Comparison of ENCODE assay signal across 19 cellular contexts in the genomic region with DNA sequence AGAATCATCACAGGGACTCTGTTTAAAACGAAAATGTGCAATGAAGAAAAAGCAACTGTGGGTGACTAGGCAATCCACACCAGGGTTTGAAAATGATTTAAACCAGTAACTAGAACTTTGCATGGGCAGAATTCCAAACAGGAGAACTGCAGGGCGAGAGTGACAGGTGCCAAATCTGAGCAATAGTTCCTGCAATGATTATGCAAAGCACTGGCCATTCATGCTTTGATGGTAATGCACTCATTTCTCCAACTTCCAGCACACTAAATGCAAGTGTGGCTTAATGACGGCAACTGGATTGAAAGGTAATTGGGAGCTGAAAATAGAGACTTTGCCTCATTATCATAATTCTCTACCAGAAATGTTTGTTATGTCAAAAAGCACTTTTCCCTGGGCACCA.
DNase-seq lines count a peak whose midpoint lies in the region; ATAC-seq and TF ChIP-seq lines count a peak whose summit lies in the region.
"Had no signal": no experiment of that assay in that cellular context is flagged by ENCODE, and none has a peak within 500 bp of the region (broad histone marks: within the 10 kb centered on the region; RNA-seq: fewer than 3 reads in every experiment).

No MANE protein-coding gene starts in this region.

- H3K9me2 ChIP-seq in neural cell (ENCODE audit: insufficient read depth, low read length): no peaks in the 10 kb centered on the region
- no peaks in the 10 kb centered on the region for H3K9me2 ChIP-seq in GM23338 (ENCODE audit: insufficient read depth)

- H2AFZ ChIP-seq in OCI-LY3 (ENCODE audit: low read depth, low read length): no peak overlapping the region
- H2AFZ ChIP-seq in neural cell (ENCODE audit: low read depth, low read length): peak overlapping the region; percentile 28
- no peak overlapping the region for H2AFZ ChIP-seq in GM23338

- no peaks in the 10 kb centered on the region for H3K27me3 Mint-ChIP-seq in stimulated activated memory B cell treated with anti-CD40 and anti-IgM and Interleukin-4, amounts not matched to agents 10 μg/mL and 1 μg/mL and 100 μg/mL, for 72 hours
- H3K27me3 Mint-ChIP-seq in GM23338 (ENCODE audit: insufficient read depth, low read depth, poor library complexity): peaks cover 3% of the 10 kb centered on the region
- H3K27me3 Mint-ChIP-seq: CD4-positive, CD25-positive, alpha-beta regulatory T cell had no signal

- no peak overlapping the region for H3K4me3 ChIP-seq in HAP-1
- H3K4me3 ChIP-seq in OCI-LY3 (ENCODE audit: low read length): no peak overlapping the region
- H3K4me3 ChIP-seq in neural cell (ENCODE audit: low read length): peak overlapping the region; percentile 21
- H3K4me3 ChIP-seq in GM23338: no peak overlapping the region

- peaks cover 66% of the 10 kb centered on the region for H3K36me3 Mint-ChIP-seq in stimulated activated memory B cell treated with anti-CD40 and anti-IgM and Interleukin-4, amounts not matched to agents 10 μg/mL and 1 μg/mL and 100 μg/mL, for 72 hours
- no peaks in the 10 kb centered on the region for H3K36me3 Mint-ChIP-seq in GM23338 (ENCODE audit: low read depth)
- H3K36me3 Mint-ChIP-seq: CD4-positive, CD25-positive, alpha-beta regulatory T cell; CD8-positive, alpha-beta memory T cell had no signal

- peaks cover 42% of the 10 kb centered on the region for H3K4me1 Mint-ChIP-seq in stimulated activated memory B cell treated with anti-CD40 and anti-IgM and Interleukin-4, amounts not matched to agents 10 μg/mL and 1 μg/mL and 100 μg/mL, for 72 hours
- H3K4me1 Mint-ChIP-seq in GM23338: peaks cover 20% of the 10 kb centered on the region
- H3K4me1 Mint-ChIP-seq: CD8-positive, alpha-beta memory T cell had no signal

- H3K79me2 ChIP-seq in OCI-LY3 (ENCODE audit: low read length) (peaks cover 15% of the 10 kb centered on the region), neural cell (replicated peaks; ENCODE audit: insufficient read depth, low read length) (no peaks in the 10 kb centered on the region), GM23338 (replicated peaks; ENCODE audit: insufficient read depth) (no peaks in the 10 kb centered on the region)

- H3K27ac ChIP-seq in OCI-LY3 (ENCODE audit: low read length) (no peak overlapping the region), neural cell (ENCODE audit: low read length) (peak overlapping the region; percentile 89), GM23338 (ENCODE audit: low read depth) (no peak overlapping the region)
- H3K27ac ChIP-seq: HL-60 had no signal

- H3F3A ChIP-seq in neural cell (ENCODE audit: insufficient read depth, low read length, poor library complexity, severe bottlenecking) (no peaks in the 10 kb centered on the region), GM23338 (replicated peaks; ENCODE audit: low read depth) (no peaks in the 10 kb centered on the region)

- DNase-seq in HAP-1 (ENCODE audit: low spot score in 2 of 2): peak; percentile 52 to 62
- no peak for DNase-seq in SIG-M5 treated with dmso at 0.1 percent for 504 hours (lab: John Stamatoyannopoulos, UW; ENCODE audit: unreplicated experiment)
- DNase-seq in GM23338 (ENCODE audit: low spot score): no peak
- no peak for DNase-seq in activated effector memory CD4-positive, alpha-beta T cell treated with Interleukin-2 at 50 U/mL for 16 hours
- DNase-seq: ACHN; BE2C; C1 segment of cervical spinal cord; CD4-positive, CD25-positive, alpha-beta regulatory T cell; CD8-positive, alpha-beta memory T cell; COR-L47; DMS 273 treated with DMSO at 0.1 percent for 48 hours; DMS53; DND-41; HFFc6 had no signal

- H3K27me3 ChIP-seq in HAP-1 (ENCODE audit: low read depth) (no peaks in the 10 kb centered on the region), OCI-LY3 (ENCODE audit: low read depth, low read length) (no peaks in the 10 kb centered on the region), neural cell (ENCODE audit: insufficient read depth, low read depth, low read length) (no peaks in the 10 kb centered on the region), GM23338 (ENCODE audit: insufficient read depth) (no peaks in the 10 kb centered on the region)
- H3K27me3 ChIP-seq: BE2C had no signal

- peaks cover 8% of the 10 kb centered on the region; the same call in 1 of the 2 replicates for H4K20me1 ChIP-seq in OCI-LY3 (ENCODE audit: insufficient read depth, low read length)
- H4K20me1 ChIP-seq in neural cell (ENCODE audit: insufficient read depth): no peaks in the 10 kb centered on the region
- no peaks in the 10 kb centered on the region for H4K20me1 ChIP-seq in GM23338 (replicated peaks; ENCODE audit: insufficient read depth)

- H3K4me3 Mint-ChIP-seq in stimulated activated memory B cell treated with anti-CD40 and anti-IgM and Interleukin-4, amounts not matched to agents 10 μg/mL and 1 μg/mL and 100 μg/mL, for 72 hours: no peak overlapping the region
- no peak overlapping the region for H3K4me3 Mint-ChIP-seq in GM23338
- H3K4me3 Mint-ChIP-seq: CD4-positive, CD25-positive, alpha-beta regulatory T cell; CD8-positive, alpha-beta memory T cell; HFFc6 had no signal

- ATAC-seq in stimulated activated memory B cell treated with anti-CD40 and anti-IgM and Interleukin-4, amounts not matched to agents 10 μg/mL and 1 μg/mL and 100 μg/mL, for 72 hours: no peak
- no peak for ATAC-seq in GM23338
- ATAC-seq: HCT116 had no signal

- TF ChIP-seq EP300 in neural cell (conservative IDR thresholded peaks at IDR 0.05; ENCODE audit: poor library complexity, severe bottlenecking): peak; percentile 23

- no peaks in the 10 kb centered on the region for H3K9me3 ChIP-seq in HAP-1
- H3K9me3 ChIP-seq in OCI-LY3 (ENCODE audit: insufficient read depth, low read length): no peaks in the 10 kb centered on the region
- H3K9me3 ChIP-seq in neural cell (ENCODE audit: low read length): no peaks in the 10 kb centered on the region
- H3K9me3 ChIP-seq: BE2C had no signal

- peak overlapping the region; percentile 14 for H3K27ac Mint-ChIP-seq in stimulated activated memory B cell treated with anti-CD40 and anti-IgM and Interleukin-4, amounts not matched to agents 10 μg/mL and 1 μg/mL and 100 μg/mL, for 72 hours
- H3K27ac Mint-ChIP-seq in GM23338: no peak overlapping the region
- H3K27ac Mint-ChIP-seq: CD4-positive, CD25-positive, alpha-beta regulatory T cell; CD8-positive, alpha-beta memory T cell; HFFc6 had no signal

- H3K4me1 ChIP-seq in HAP-1 (peaks cover 45% of the 10 kb centered on the region), OCI-LY3 (ENCODE audit: low read length) (peaks cover 13% of the 10 kb centered on the region), GM23338 (ENCODE audit: insufficient read depth) (no peaks in the 10 kb centered on the region)
- H3K4me1 ChIP-seq: BE2C had no signal

- H3K9ac ChIP-seq in OCI-LY3 (ENCODE audit: low read length) (no peak overlapping the region), neural cell (ENCODE audit: low read length) (peak overlapping the region; percentile 42)

- peaks cover 3% of the 10 kb centered on the region for H3K9me3 Mint-ChIP-seq in stimulated activated memory B cell treated with anti-CD40 and anti-IgM and Interleukin-4, amounts not matched to agents 10 μg/mL and 1 μg/mL and 100 μg/mL, for 72 hours
- no peaks in the 10 kb centered on the region for H3K9me3 Mint-ChIP-seq in GM23338
- H3K9me3 Mint-ChIP-seq: CD4-positive, CD25-positive, alpha-beta regulatory T cell; CD8-positive, alpha-beta memory T cell; HFFc6 had no signal

- H3K36me3 ChIP-seq in HAP-1 (replicated peaks) (no peaks in the 10 kb centered on the region), OCI-LY3 (replicated peaks; ENCODE audit: low read depth, low read length) (peaks cover 25% of the 10 kb centered on the region), neural cell (ENCODE audit: insufficient read depth, low read length) (no peaks in the 10 kb centered on the region), GM23338 (ENCODE audit: insufficient read depth) (no peaks in the 10 kb centered on the region)
- H3K36me3 ChIP-seq: BE2C had no signal

- TF ChIP-seq CTCF in OCI-LY3 (IDR thresholded peaks at IDR 0.05; ENCODE audit: low read depth, low read length) (no peak), neural cell (IDR thresholded peaks at IDR 0.05; ENCODE audit: poor library complexity, severe bottlenecking) (no peak), GM23338 (conservative IDR thresholded peaks at IDR 0.05; ENCODE audit: low read depth in 2 of 2) (no peak)

- in situ Hi-C loops in HAP-1 (cut with MboI; ENCODE audit: low sequenced_read_pairs): loop anchor here (25.0 kb wide), 1 partner anchor 171 kb away; no protein-coding TSS in a partner anchor

- H3K4me2 ChIP-seq in OCI-LY3 (ENCODE audit: low read length) (peak overlapping the region; percentile 20; the same call in 1 of the 2 replicates), neural cell (ENCODE audit: low read length) (peak overlapping the region; percentile 20), GM23338 (no peak overlapping the region)

- no peak for TF ChIP-seq RAD21 in neural cell (conservative IDR thresholded peaks at IDR 0.05)

TF ChIP-seq in neural cell, 6 proteins besides CTCF, POLR2A, EP300 and RAD21 (continues in another document):
- TF ChIP-seq TAF1 (IDR thresholded peaks at IDR 0.05; ENCODE audit: low read depth): no peak
- TF ChIP-seq MXI1 (conservative IDR thresholded peaks at IDR 0.05; ENCODE audit: poor library complexity, severe bottlenecking): no peak
- peak; percentile 19 for TF ChIP-seq POLR2AphosphoS5 (IDR thresholded peaks at IDR 0.05)

TF ChIP-seq in GM23338, 12 proteins besides CTCF, POLR2A, EP300 and RAD21 (continues in another document):
- TF ChIP-seq EZH2phosphoT487 (IDR thresholded peaks at IDR 0.05; ENCODE audit: unreplicated experiment): no peak
- no peak for TF ChIP-seq ZNF331 (CRISPR knock-in tag; IDR thresholded peaks at IDR 0.05; ENCODE audit: low read depth)

Comparison
In these comparisons a context has a peak if more than half of its experiments do, and no peak if none do; other contexts are left out.
1. DNase-seq: peak in HAP-1 (2 of 2); none in SIG-M5 treated with dmso at 0.1 percent for 504 hours (single experiment), GM23338 (single experiment) and activated effector memory CD4-positive, alpha-beta T cell treated with Interleukin-2 at 50 U/mL for 16 hours (single experiment).